ENCODE assay signal across 1 cellular context in the genomic region with DNA sequence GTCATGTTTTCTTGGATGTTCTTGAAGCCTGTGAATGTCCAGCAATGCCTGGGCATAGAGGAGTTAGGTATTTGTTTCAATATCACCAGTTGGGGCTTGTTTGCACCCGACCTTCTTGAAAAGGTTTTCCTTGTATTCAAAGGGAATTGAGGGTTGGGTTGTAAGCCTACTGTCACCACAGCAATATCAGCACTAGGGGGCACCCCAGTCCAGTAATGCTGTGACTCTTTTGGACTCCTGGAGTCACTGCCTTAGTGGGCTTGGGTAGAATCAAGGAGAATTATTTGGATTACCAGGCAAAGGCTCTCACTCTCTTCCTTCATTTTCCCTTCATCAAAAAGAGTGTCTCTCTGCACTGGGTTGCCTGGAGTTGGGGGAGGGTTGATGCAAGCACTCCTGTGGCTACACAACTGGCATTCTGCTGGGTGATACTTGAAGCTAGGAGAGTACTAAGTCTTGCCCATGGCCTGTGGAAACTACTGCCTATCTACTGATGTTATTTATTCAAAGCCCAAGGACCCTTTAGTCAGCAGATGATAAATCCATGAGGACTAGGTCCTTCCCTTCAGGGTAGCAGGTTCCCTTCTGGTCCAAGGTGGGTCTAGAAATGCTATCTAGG.
TF ChIP-seq lines count a peak whose summit lies in the region.

No MANE protein-coding gene starts in this region.

TF ChIP-seq in GM23338, 12 proteins besides CTCF, POLR2A, EP300 and RAD21 (continued from another document):
- TF ChIP-seq, protein P1, sequence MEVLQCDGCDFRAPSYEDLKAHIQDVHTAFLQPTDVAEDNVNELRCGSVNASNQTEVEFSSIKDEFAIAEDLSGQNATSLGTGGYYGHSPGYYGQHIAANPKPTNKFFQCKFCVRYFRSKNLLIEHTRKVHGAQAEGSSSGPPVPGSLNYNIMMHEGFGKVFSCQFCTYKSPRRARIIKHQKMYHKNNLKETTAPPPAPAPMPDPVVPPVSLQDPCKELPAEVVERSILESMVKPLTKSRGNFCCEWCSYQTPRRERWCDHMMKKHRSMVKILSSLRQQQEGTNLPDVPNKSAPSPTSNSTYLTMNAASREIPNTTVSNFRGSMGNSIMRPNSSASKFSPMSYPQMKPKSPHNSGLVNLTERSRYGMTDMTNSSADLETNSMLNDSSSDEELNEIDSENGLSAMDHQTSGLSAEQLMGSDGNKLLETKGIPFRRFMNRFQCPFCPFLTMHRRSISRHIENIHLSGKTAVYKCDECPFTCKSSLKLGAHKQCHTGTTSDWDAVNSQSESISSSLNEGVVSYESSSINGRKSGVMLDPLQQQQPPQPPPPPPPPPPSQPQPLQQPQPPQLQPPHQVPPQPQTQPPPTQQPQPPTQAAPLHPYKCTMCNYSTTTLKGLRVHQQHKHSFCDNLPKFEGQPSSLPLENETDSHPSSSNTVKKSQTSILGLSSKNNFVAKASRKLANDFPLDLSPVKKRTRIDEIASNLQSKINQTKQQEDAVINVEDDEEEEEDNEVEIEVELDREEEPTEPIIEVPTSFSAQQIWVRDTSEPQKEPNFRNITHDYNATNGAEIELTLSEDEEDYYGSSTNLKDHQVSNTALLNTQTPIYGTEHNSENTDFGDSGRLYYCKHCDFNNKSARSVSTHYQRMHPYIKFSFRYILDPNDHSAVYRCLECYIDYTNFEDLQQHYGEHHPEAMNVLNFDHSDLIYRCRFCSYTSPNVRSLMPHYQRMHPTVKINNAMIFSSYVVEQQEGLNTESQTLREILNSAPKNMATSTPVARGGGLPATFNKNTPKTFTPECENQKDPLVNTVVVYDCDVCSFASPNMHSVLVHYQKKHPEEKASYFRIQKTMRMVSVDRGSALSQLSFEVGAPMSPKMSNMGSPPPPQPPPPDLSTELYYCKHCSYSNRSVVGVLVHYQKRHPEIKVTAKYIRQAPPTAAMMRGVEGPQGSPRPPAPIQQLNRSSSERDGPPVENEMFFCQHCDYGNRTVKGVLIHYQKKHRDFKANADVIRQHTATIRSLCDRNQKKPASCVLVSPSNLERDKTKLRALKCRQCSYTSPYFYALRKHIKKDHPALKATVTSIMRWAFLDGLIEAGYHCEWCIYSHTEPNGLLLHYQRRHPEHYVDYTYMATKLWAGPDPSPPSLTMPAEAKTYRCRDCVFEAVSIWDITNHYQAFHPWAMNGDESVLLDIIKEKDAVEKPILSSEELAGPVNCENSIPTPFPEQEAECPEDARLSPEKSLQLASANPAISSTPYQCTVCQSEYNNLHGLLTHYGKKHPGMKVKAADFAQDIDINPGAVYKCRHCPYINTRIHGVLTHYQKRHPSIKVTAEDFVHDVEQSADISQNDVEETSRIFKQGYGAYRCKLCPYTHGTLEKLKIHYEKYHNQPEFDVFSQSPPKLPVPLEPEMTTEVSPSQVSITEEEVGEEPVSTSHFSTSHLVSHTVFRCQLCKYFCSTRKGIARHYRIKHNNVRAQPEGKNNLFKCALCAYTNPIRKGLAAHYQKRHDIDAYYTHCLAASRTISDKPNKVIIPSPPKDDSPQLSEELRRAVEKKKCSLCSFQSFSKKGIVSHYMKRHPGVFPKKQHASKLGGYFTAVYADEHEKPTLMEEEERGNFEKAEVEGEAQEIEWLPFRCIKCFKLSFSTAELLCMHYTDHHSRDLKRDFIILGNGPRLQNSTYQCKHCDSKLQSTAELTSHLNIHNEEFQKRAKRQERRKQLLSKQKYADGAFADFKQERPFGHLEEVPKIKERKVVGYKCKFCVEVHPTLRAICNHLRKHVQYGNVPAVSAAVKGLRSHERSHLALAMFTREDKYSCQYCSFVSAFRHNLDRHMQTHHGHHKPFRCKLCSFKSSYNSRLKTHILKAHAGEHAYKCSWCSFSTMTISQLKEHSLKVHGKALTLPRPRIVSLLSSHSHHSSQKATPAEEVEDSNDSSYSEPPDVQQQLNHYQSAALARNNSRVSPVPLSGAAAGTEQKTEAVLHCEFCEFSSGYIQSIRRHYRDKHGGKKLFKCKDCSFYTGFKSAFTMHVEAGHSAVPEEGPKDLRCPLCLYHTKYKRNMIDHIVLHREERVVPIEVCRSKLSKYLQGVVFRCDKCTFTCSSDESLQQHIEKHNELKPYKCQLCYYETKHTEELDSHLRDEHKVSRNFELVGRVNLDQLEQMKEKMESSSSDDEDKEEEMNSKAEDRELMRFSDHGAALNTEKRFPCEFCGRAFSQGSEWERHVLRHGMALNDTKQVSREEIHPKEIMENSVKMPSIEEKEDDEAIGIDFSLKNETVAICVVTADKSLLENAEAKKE (CRISPR knock-in tag; IDR thresholded peaks at IDR 0.05): no peak
